9 cellular contexts compared by ENCODE assay signal in genomic region chr2:205763708-205764501, GRCh38.
DNase-seq lines count a peak whose midpoint lies in the region; ATAC-seq, FAIRE-seq and TF ChIP-seq lines count a peak whose summit lies in the region.
"Had no signal": no experiment of that assay in that cellular context is flagged by ENCODE, and none has a peak within 500 bp of the region (broad histone marks: within the 10 kb centered on the region; RNA-seq: fewer than 3 reads in every experiment).

No MANE protein-coding gene starts in this region.

- no peak for FAIRE-seq in A549 (lab: Jason Lieb, UNC)

- DNase-seq in A549 (ENCODE audit: low read depth in 1 of 2, low spot score in 1 of 2) (peak; percentile 35 to 67), T-helper 17 cell (no peak), myocyte (ENCODE audit: low read depth) (peak; percentile 77), KG1 (lab: John Stamatoyannopoulos, UW) (no peak), DMS79 treated with DMSO at 0.1 percent for 48 hours (lab: John Stamatoyannopoulos, UW) (no peak)

- H3K4me3 Mint-ChIP-seq in T-helper 17 cell: no peak overlapping the region

- peaks cover 11% of the 10 kb centered on the region for H3K4me1 Mint-ChIP-seq in T-helper 17 cell

- peak overlapping the region; percentile 24 to 58; a peak in 4 of 6 replicates for H3K27ac ChIP-seq in A549

- no peak for TF ChIP-seq POLR2A in A549 (IDR thresholded peaks at IDR 0.05; ENCODE audit: low read length)

- CTCF ChIA-PET in A549 (lab: Yijun Ruan, JAX): interaction anchor here (1.0 to 2.1 kb wide), 5 partner anchors 13 to 162 kb away, joined by 3 to 5 read pairs (median 3); partner anchors contain the start of gene NRP2

- H3K9me3 ChIP-seq in A549: no peaks in the 10 kb centered on the region
- H3K9me3 ChIP-seq in T-helper 17 cell (ENCODE audit: control insufficient read depth, low read length, poor library complexity, severe bottlenecking): no peaks in the 10 kb centered on the region
- H3K9me3 ChIP-seq: adrenal gland had no signal

- POLR2A ChIA-PET in A549 (lab: Yijun Ruan, JAX): no interaction called here

- no peak overlapping the region for H3K4me2 ChIP-seq in A549

- TF ChIP-seq CTCF in A549 (IDR thresholded peaks at IDR 0.05) (no peak), GM12875 (IDR thresholded peaks at IDR 0.05; ENCODE audit: borderline replicate concordance, insufficient read depth, low read depth, low read length) (peak; percentile 44; the same call in 1 of the 2 replicates)

- peak overlapping the region; percentile 70 for H3K27ac Mint-ChIP-seq in T-helper 17 cell

- no peak for TF ChIP-seq RAD21 in A549 (conservative IDR thresholded peaks at IDR 0.05 in 1 of 2, IDR thresholded peaks at IDR 0.05 in 1 of 2)

- 80% methylated on average over 20 of the region's 25 CpGs for WGBS in A549 (ENCODE audit: missing lambda C conversion rate)

- no peak for TF ChIP-seq EP300 in A549 (IDR thresholded peaks at IDR 0.05)

- H3K4me3 ChIP-seq in A549: no peak overlapping the region
- H3K4me3 ChIP-seq in GM12875 (ENCODE audit: low read depth, low read length): no peak overlapping the region
- H3K4me3 ChIP-seq: adrenal gland had no signal

- H3K27me3 Mint-ChIP-seq in T-helper 17 cell: peaks cover 84% of the 10 kb centered on the region

- ATAC-seq in A549 (peak; percentile 26 to 41; a peak in 4 of 6 replicates), T-helper 17 cell (peak; percentile 57), esophagus mucosa (peak; percentile 19), GM21825 (IDR thresholded peaks at IDR 0.05; ENCODE audit: unreplicated experiment) (no peak)

- H3K4me1 ChIP-seq in A549: peaks cover 54% of the 10 kb centered on the region

- H3K36me3 Mint-ChIP-seq in T-helper 17 cell (ENCODE audit: low read depth): no peaks in the 10 kb centered on the region

TF ChIP-seq in A549, 52 proteins besides CTCF, POLR2A, EP300 and RAD21:
- TF ChIP-seq FOSL2 (IDR thresholded peaks at IDR 0.05) (no peak), FOSL2 (CRISPR knock-in tag; IDR thresholded peaks at IDR 0.05) (peak; percentile 11; the same call in 1 of the 2 replicates), MAX (IDR thresholded peaks at IDR 0.05) (no peak)

Comparison
In these comparisons a context has a peak if more than half of its experiments do, and no peak if none do; other contexts are left out.
1. DNase-seq: peak in A549 (2 of 2) and myocyte (single experiment); none in T-helper 17 cell (0 of 3), KG1 (single experiment) and DMS79 treated with DMSO at 0.1 percent for 48 hours (single experiment).